22 cellular contexts compared by ENCODE assay signal in genomic region chr1:59999746-60000145, GRCh38.
"Had no signal": no experiment of that assay in that cellular context is flagged by ENCODE, and none has a peak within 500 bp of the region (broad histone marks: within the 10 kb centered on the region; RNA-seq: fewer than 3 reads in every experiment).

No MANE protein-coding gene starts in this region.

- H3K9me3 Mint-ChIP-seq: activated CD8-positive, alpha-beta T cell treated with anti-CD3 and anti-CD28 coated beads for 36 hours; activated naive CD8-positive, alpha-beta T cell treated with anti-CD3 and anti-CD28 coated beads, Interleukin-2, amount 10 ng/mL, durations not matched to agents 7 days and 5 days; activated T-cell treated with anti-CD3 and anti-CD28 coated beads, Interleukin-2, amount 50 U/mL, for 72 hours; activated T-helper 2 cell treated with anti-CD3 and anti-CD28 coated beads, Interferon-gamma antibody, Interleukin-2, Interleukin-4, amounts not matched to agents 10 μg/mL and 5 μg/mL and 100 μg/mL, durations not matched to agents 14 hours and 24 hours and 36 hours; T-helper 1 cell treated with Interleukin-12 subunit alpha and Interleukin-12 subunit beta and Interleukin-4 antibody, amounts not matched to agents 30 μg/mL and 1 μg/mL, for 36 hours had no signal

- H3K4me3 Mint-ChIP-seq: activated CD8-positive, alpha-beta T cell treated with anti-CD3 and anti-CD28 coated beads for 36 hours; activated naive CD8-positive, alpha-beta T cell treated with anti-CD3 and anti-CD28 coated beads, Interleukin-2, amount 10 ng/mL, durations not matched to agents 7 days and 5 days; activated T-cell treated with anti-CD3 and anti-CD28 coated beads, Interleukin-2, amount 50 U/mL, for 72 hours; brain; T-helper 1 cell treated with Interleukin-12 subunit alpha and Interleukin-12 subunit beta and Interleukin-4 antibody, amounts not matched to agents 30 μg/mL and 1 μg/mL, for 36 hours had no signal

- H3K27me3 Mint-ChIP-seq: brain had no signal

- H3K36me3 Mint-ChIP-seq: activated naive CD8-positive, alpha-beta T cell treated with anti-CD3 and anti-CD28 coated beads, Interleukin-2, amount 10 ng/mL, durations not matched to agents 7 days and 5 days; brain had no signal

- H3K4me1 Mint-ChIP-seq: activated naive CD8-positive, alpha-beta T cell treated with anti-CD3 and anti-CD28 coated beads, Interleukin-2, amount 10 ng/mL, durations not matched to agents 7 days and 5 days had no signal

- H3K27ac Mint-ChIP-seq: activated CD8-positive, alpha-beta T cell treated with anti-CD3 and anti-CD28 coated beads for 36 hours; activated naive CD8-positive, alpha-beta T cell treated with anti-CD3 and anti-CD28 coated beads, Interleukin-2, amount 10 ng/mL, durations not matched to agents 7 days and 5 days; activated T-cell treated with anti-CD3 and anti-CD28 coated beads, Interleukin-2, amount 50 U/mL, for 72 hours; activated T-helper 2 cell treated with anti-CD3 and anti-CD28 coated beads, Interferon-gamma antibody, Interleukin-2, Interleukin-4, amounts not matched to agents 10 μg/mL and 5 μg/mL and 100 μg/mL, durations not matched to agents 14 hours and 24 hours and 36 hours; T-helper 1 cell treated with Interleukin-12 subunit alpha and Interleukin-12 subunit beta and Interleukin-4 antibody, amounts not matched to agents 30 μg/mL and 1 μg/mL, for 36 hours had no signal

- DNase-seq: activated CD4-positive, alpha-beta T cell treated with anti-CD3 and anti-CD28 coated beads for 4 hours; activated CD8-positive, alpha-beta memory T cell treated with anti-CD3 and anti-CD28 coated beads, Interleukin-2, amount 50 U/mL, for 4 hours; activated CD8-positive, alpha-beta T cell treated with anti-CD3 and anti-CD28 coated beads for 36 hours; activated naive CD4-positive, alpha-beta T cell treated with anti-CD3 and anti-CD28 coated beads, Interleukin-2, amount 50 U/mL, for 16 hours; activated naive CD8-positive, alpha-beta T cell treated with anti-CD3 and anti-CD28 coated beads, Interleukin-2, amount 10 ng/mL, durations not matched to agents 7 days and 5 days; activated T-cell treated with anti-CD3 and anti-CD28 coated beads, Interleukin-2, amount 50 U/mL, for 72 hours; adrenal gland; anterior cingulate cortex; Karpas-422; MM.1S; NCI-H1105; NCI-H1436; NCI-H1694 treated with DMSO at 0.1 percent for 48 hours; NCI-H2029 treated with DMSO at 0.1 percent for 48 hours; NCI-H510A treated with DMSO at 0.1 percent for 48 hours; NCI-H69; NK-92 treated with Interleukin-12 subunit alpha and Interleukin-12 subunit beta, amount 100 ng/mL, for 24 hours; OCI-M1; Right ventricle myocardium superior had no signal
